15 cellular contexts compared by ENCODE assay signal in the genomic region with DNA sequence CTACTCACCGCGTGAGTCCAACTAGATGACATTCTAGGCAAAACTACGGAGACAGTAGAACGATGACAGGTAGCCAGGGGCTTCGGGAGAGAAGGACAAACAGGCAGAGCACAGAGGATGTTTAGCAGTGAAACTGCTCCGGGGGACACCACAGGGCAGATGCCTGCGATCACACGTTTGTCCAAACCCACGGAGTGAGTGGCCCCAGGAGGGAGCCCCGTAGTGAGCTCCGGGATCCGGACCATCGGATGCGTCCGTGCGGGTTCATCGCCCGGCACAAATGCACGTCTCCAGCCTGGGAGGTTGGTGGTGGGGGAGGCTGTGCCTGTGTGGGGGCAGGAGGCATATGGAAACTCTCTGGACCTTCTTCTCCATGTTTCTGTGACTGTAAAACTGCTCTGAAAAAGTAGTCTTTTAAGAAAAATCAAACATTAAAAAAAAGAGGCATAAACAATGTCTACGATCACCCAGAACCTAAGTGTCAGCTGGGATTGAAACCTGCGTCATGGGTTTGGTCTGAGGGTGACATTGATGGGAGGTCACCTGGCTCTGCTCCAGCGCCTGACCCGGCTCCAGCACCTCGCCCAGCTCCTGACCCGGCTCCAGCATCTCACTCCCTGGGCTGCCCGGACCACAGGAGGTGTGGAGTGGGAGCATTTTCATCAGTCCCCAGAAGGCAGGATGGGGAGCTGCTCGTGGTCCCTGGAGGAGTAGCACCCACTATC.
"Had no signal": no experiment of that assay in that cellular context is flagged by ENCODE, and none has a peak within 500 bp of the region (broad histone marks: within the 10 kb centered on the region; RNA-seq: fewer than 3 reads in every experiment).

No MANE protein-coding gene starts in this region.

- H3K27ac Mint-ChIP-seq: activated naive CD4-positive, alpha-beta T cell treated with anti-CD3 and anti-CD28 coated beads, Interleukin-2, amount 50 U/mL, for 24 hours; mesothelial cell of epicardium had no signal

- H3K9me3 Mint-ChIP-seq: central memory CD8-positive, alpha-beta T cell; effector memory CD8-positive, alpha-beta T cell had no signal

- H3K36me3 Mint-ChIP-seq: activated naive CD4-positive, alpha-beta T cell treated with anti-CD3 and anti-CD28 coated beads, Interleukin-2, amount 50 U/mL, for 24 hours; brain had no signal

- H3K4me3 Mint-ChIP-seq: activated naive CD4-positive, alpha-beta T cell treated with anti-CD3 and anti-CD28 coated beads, Interleukin-2, amount 50 U/mL, for 24 hours; brain; central memory CD8-positive, alpha-beta T cell; effector memory CD8-positive, alpha-beta T cell; mesothelial cell of epicardium had no signal

- H3K9me3 ChIP-seq: thoracic aorta, vagina had no signal

- DNase-seq: activated CD4-positive, alpha-beta T cell treated with anti-CD3 and anti-CD28 coated beads, Interleukin-2, amount 50 U/mL, for 4 hours; activated CD4-positive, CD25-positive, alpha-beta regulatory T cell treated with anti-CD3 and anti-CD28 coated beads, Interleukin-2, amount 50 U/mL, for 72 hours; activated T-cell treated with anti-CD3 and anti-CD28 coated beads, Interleukin-2, amount 50 U/mL, for 1 hour; amygdala; effector memory CD8-positive, alpha-beta T cell; hypothalamus; occipital lobe; stimulated activated CD4-positive, alpha-beta T cell treated with anti-CD3 and anti-CD28 coated beads, Interleukin-15, amount 100 ng/mL, for 24 hours; stomach had no signal

- H3K27me3 ChIP-seq: vagina had no signal

- H3K4me3 ChIP-seq: stomach, thoracic aorta, vagina had no signal

- H3K4me1 ChIP-seq: vagina had no signal

- H3K36me3 ChIP-seq: stomach, thoracic aorta, vagina had no signal

- ATAC-seq: effector memory CD8-positive, alpha-beta T cell had no signal

- H3K4me1 Mint-ChIP-seq: central memory CD8-positive, alpha-beta T cell had no signal

- H3K27ac ChIP-seq: stomach, thoracic aorta, vagina had no signal
